22 cellular contexts compared by ENCODE assay signal in the genomic region with DNA sequence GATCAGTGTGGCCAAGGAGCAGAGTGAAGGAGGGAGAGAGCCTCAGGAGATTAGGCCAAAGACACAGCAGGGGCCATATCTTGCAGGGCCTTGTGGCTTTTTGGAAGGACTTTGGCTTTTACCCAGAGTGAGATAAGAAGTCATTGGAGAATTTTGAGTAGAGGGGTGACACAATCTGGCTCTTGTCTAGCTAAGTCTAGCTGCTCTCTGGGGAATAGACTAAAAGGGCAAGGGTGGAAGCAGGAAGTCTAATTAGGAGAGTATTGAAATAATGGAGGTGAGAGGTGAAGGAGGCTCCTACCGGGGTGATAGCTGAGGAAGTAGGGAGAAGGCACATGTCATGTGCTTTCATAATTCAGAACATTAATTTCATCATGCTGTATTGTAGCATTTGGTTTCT.
"Had no signal": no experiment of that assay in that cellular context is flagged by ENCODE, and none has a peak within 500 bp of the region (broad histone marks: within the 10 kb centered on the region; RNA-seq: fewer than 3 reads in every experiment).

No MANE protein-coding gene starts in this region.

- ATAC-seq: activated T-cell treated with anti-CD3 and anti-CD28 coated beads, Interleukin-2, amount 50 U/mL, for 72 hours; left colon; stimulated activated memory B cell treated with anti-CD40 and anti-IgM and Interleukin-4, amounts not matched to agents 10 μg/mL and 1 μg/mL and 100 μg/mL, for 72 hours had no signal

- H3K4me1 Mint-ChIP-seq: nephron progenitor cell; stimulated activated memory B cell treated with anti-CD40 and anti-IgM and Interleukin-4, amounts not matched to agents 10 μg/mL and 1 μg/mL and 100 μg/mL, for 72 hours had no signal

- DNase-seq: activated CD4-positive, alpha-beta T cell treated with anti-CD3 and anti-CD28 coated beads for 1 hour; activated CD4-positive, alpha-beta T cell treated with anti-CD3 and anti-CD28 coated beads, Interleukin-2, amount 50 U/mL, for 4 hours; activated effector memory CD4-positive, alpha-beta T cell treated with anti-CD3 and anti-CD28 coated beads, Interleukin-2, amount 50 U/mL, for 16 hours; activated naive CD4-positive, alpha-beta T cell treated with anti-CD3 and anti-CD28 coated beads, Interleukin-2, amount 50 U/mL, for 16 hours; activated T-cell treated with anti-CD3 and anti-CD28 coated beads, Interleukin-2, amount 50 U/mL, for 72 hours; aorta; brain microvascular endothelial cell; colonic mucosa; endodermal cell; foreskin fibroblast; left colon; midbrain; nephron progenitor cell; nucleus accumbens; sigmoid colon; stimulated activated CD4-positive, alpha-beta T cell treated with anti-CD3 and anti-CD28 coated beads, Interleukin-4, amount 100 ng/mL, for 4 hours; T1000; testis; upper lobe of left lung; WERI-Rb-1 had no signal

- H3K27ac Mint-ChIP-seq: activated T-cell treated with anti-CD3 and anti-CD28 coated beads, Interleukin-2, amount 50 U/mL, for 72 hours; endodermal cell; nephron progenitor cell; stimulated activated memory B cell treated with anti-CD40 and anti-IgM and Interleukin-4, amounts not matched to agents 10 μg/mL and 1 μg/mL and 100 μg/mL, for 72 hours had no signal

- H3K4me3 Mint-ChIP-seq: activated T-cell treated with anti-CD3 and anti-CD28 coated beads, Interleukin-2, amount 50 U/mL, for 72 hours; central memory CD8-positive, alpha-beta T cell; endodermal cell; nephron progenitor cell; stimulated activated memory B cell treated with anti-CD40 and anti-IgM and Interleukin-4, amounts not matched to agents 10 μg/mL and 1 μg/mL and 100 μg/mL, for 72 hours had no signal

- H3K9me3 Mint-ChIP-seq: endodermal cell; nephron progenitor cell; stimulated activated memory B cell treated with anti-CD40 and anti-IgM and Interleukin-4, amounts not matched to agents 10 μg/mL and 1 μg/mL and 100 μg/mL, for 72 hours had no signal
